Comparison of ENCODE assay signal across 6 cellular contexts in genomic region chr12:19613051-19613535, GRCh38.
"Had no signal": no experiment of that assay in that cellular context is flagged by ENCODE, and none has a peak within 500 bp of the region (broad histone marks: within the 10 kb centered on the region; RNA-seq: fewer than 3 reads in every experiment).

No MANE protein-coding gene starts in this region.

- H3K4me3 ChIP-seq: GM23338, HAP-1 had no signal

- DNase-seq: H7, HFFc6 had no signal

- H3K4me2 ChIP-seq: GM23338 had no signal

- H2AFZ ChIP-seq: GM23338 had no signal

- H3K36me3 ChIP-seq: HAP-1 had no signal

- FAIRE-seq: HTR-8/SVneo had no signal

- H3K9me3 ChIP-seq: HAP-1 had no signal

- ATAC-seq: GM23338, HCT116 had no signal
